Comparison of ENCODE assay signal across 1 cellular context in the genomic region with DNA sequence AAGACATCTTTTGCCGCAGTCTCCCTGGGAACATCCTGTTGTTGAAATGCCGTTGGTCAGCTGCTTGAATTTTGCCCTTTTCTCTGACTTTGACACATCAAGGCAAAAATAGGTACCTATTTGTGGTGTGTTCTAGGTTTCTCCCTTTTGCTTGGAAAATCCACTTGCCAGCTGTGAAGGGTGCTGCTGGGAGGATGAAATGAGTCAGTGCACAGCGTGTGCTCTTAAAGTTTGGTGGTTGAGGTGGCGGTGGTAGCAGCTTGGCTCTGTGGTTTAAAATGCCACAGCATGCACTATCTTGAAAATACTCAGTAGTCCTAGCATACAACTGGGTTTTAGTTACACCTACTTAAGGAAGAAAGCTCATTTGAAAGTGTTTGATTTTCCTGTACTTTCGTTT.
TF ChIP-seq lines count a peak whose summit lies in the region.

No MANE protein-coding gene starts in this region.

TF ChIP-seq in K562, 482 proteins besides CTCF, POLR2A, EP300 and RAD21 (continued from another document and continues in another):
- TF ChIP-seq ETS1 (conservative IDR thresholded peaks at IDR 0.05; ENCODE audit: control insufficient read depth, low read depth, low read length): no peak
- TF ChIP-seq PURB (CRISPR knock-in tag; IDR thresholded peaks at IDR 0.05; ENCODE audit: low read depth): no peak
- no peak for TF ChIP-seq BRF1 (IDR thresholded peaks at IDR 0.05; ENCODE audit: borderline replicate concordance, extremely low read depth, insufficient read length)
- TF ChIP-seq HDGF (IDR thresholded peaks at IDR 0.05): peak; percentile 18; the same call in 1 of the 2 replicates
- TF ChIP-seq BCOR (IDR thresholded peaks at IDR 0.05): no peak
- no peak for TF ChIP-seq SMAD3 (CRISPR knock-in tag; conservative IDR thresholded peaks at IDR 0.05)
- TF ChIP-seq FUS (optimal IDR thresholded peaks at IDR 0.05; ENCODE audit: low read depth, low read length): no peak
- TF ChIP-seq EGR1 (conservative IDR thresholded peaks at IDR 0.05): no peak
- TF ChIP-seq NR2C1 (IDR thresholded peaks at IDR 0.05): no peak
- no peak for TF ChIP-seq NR2C1 (tag; IDR thresholded peaks at IDR 0.05)
- TF ChIP-seq, protein P1, sequence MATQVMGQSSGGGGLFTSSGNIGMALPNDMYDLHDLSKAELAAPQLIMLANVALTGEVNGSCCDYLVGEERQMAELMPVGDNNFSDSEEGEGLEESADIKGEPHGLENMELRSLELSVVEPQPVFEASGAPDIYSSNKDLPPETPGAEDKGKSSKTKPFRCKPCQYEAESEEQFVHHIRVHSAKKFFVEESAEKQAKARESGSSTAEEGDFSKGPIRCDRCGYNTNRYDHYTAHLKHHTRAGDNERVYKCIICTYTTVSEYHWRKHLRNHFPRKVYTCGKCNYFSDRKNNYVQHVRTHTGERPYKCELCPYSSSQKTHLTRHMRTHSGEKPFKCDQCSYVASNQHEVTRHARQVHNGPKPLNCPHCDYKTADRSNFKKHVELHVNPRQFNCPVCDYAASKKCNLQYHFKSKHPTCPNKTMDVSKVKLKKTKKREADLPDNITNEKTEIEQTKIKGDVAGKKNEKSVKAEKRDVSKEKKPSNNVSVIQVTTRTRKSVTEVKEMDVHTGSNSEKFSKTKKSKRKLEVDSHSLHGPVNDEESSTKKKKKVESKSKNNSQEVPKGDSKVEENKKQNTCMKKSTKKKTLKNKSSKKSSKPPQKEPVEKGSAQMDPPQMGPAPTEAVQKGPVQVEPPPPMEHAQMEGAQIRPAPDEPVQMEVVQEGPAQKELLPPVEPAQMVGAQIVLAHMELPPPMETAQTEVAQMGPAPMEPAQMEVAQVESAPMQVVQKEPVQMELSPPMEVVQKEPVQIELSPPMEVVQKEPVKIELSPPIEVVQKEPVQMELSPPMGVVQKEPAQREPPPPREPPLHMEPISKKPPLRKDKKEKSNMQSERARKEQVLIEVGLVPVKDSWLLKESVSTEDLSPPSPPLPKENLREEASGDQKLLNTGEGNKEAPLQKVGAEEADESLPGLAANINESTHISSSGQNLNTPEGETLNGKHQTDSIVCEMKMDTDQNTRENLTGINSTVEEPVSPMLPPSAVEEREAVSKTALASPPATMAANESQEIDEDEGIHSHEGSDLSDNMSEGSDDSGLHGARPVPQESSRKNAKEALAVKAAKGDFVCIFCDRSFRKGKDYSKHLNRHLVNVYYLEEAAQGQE (CRISPR knock-in tag; IDR thresholded peaks at IDR 0.05; ENCODE audit: low read depth): no peak
- TF ChIP-seq ZKSCAN8 (CRISPR knock-in tag; IDR thresholded peaks at IDR 0.05): peak; percentile 12; the same call in 1 of the 2 replicates
- TF ChIP-seq PRDM10 (IDR thresholded peaks at IDR 0.05; ENCODE audit: partially characterized antibody): peak; percentile 4
- no peak for TF ChIP-seq NFRKB (IDR thresholded peaks at IDR 0.05; ENCODE audit: low read depth)
- no peak for TF ChIP-seq ESRRA (IDR thresholded peaks at IDR 0.05; ENCODE audit: borderline replicate concordance, low read depth)
- no peak for TF ChIP-seq KAT7 (CRISPR knock-in tag; IDR thresholded peaks at IDR 0.05; ENCODE audit: borderline replicate concordance)
- TF ChIP-seq OTX1 (CRISPR knock-in tag; IDR thresholded peaks at IDR 0.05): no peak
- TF ChIP-seq SRSF3 (IDR thresholded peaks at IDR 0.05; ENCODE audit: insufficient read depth, low read length): no peak
- TF ChIP-seq, protein P2, sequence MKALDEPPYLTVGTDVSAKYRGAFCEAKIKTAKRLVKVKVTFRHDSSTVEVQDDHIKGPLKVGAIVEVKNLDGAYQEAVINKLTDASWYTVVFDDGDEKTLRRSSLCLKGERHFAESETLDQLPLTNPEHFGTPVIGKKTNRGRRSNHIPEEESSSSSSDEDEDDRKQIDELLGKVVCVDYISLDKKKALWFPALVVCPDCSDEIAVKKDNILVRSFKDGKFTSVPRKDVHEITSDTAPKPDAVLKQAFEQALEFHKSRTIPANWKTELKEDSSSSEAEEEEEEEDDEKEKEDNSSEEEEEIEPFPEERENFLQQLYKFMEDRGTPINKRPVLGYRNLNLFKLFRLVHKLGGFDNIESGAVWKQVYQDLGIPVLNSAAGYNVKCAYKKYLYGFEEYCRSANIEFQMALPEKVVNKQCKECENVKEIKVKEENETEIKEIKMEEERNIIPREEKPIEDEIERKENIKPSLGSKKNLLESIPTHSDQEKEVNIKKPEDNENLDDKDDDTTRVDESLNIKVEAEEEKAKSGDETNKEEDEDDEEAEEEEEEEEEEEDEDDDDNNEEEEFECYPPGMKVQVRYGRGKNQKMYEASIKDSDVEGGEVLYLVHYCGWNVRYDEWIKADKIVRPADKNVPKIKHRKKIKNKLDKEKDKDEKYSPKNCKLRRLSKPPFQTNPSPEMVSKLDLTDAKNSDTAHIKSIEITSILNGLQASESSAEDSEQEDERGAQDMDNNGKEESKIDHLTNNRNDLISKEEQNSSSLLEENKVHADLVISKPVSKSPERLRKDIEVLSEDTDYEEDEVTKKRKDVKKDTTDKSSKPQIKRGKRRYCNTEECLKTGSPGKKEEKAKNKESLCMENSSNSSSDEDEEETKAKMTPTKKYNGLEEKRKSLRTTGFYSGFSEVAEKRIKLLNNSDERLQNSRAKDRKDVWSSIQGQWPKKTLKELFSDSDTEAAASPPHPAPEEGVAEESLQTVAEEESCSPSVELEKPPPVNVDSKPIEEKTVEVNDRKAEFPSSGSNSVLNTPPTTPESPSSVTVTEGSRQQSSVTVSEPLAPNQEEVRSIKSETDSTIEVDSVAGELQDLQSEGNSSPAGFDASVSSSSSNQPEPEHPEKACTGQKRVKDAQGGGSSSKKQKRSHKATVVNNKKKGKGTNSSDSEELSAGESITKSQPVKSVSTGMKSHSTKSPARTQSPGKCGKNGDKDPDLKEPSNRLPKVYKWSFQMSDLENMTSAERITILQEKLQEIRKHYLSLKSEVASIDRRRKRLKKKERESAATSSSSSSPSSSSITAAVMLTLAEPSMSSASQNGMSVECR (CRISPR knock-in tag; IDR thresholded peaks at IDR 0.05): no peak
- no peak for TF ChIP-seq GATAD2A (IDR thresholded peaks at IDR 0.05)
- no peak for TF ChIP-seq RREB1 (CRISPR knock-in tag; IDR thresholded peaks at IDR 0.05)
- TF ChIP-seq TAF7 (tag; IDR thresholded peaks at IDR 0.05): no peak
- no peak for TF ChIP-seq HNRNPUL1 (IDR thresholded peaks at IDR 0.05; ENCODE audit: low read length)
- TF ChIP-seq HMGN3 (IDR thresholded peaks at IDR 0.05; ENCODE audit: borderline replicate concordance, extremely low read depth, insufficient read length, low read depth, low read length): no peak
- no peak for TF ChIP-seq POLR3G (IDR thresholded peaks at IDR 0.05; ENCODE audit: extremely low read depth, insufficient read length, insufficient replicate concordance)
- no peak for TF ChIP-seq MCM7 (IDR thresholded peaks at IDR 0.05)
- peak; percentile 57 for TF ChIP-seq WHSC1 (IDR thresholded peaks at IDR 0.05; ENCODE audit: low read length)
- no peak for TF ChIP-seq ZBTB17 (CRISPR knock-in tag; IDR thresholded peaks at IDR 0.05)
- TF ChIP-seq ARID3A (IDR thresholded peaks at IDR 0.05; ENCODE audit: borderline replicate concordance, low read depth, low read length): no peak
- TF ChIP-seq PATZ1 (CRISPR knock-in tag; IDR thresholded peaks at IDR 0.05; ENCODE audit: borderline replicate concordance): no peak
- TF ChIP-seq HDAC3 (IDR thresholded peaks at IDR 0.05; ENCODE audit: borderline replicate concordance, partially characterized antibody): no peak
- no peak for TF ChIP-seq SMAD2 (IDR thresholded peaks at IDR 0.05; ENCODE audit: low read depth, low read length)
- TF ChIP-seq HOXB6 (CRISPR knock-in tag; IDR thresholded peaks at IDR 0.05; ENCODE audit: borderline replicate concordance): no peak
